Comparison of ENCODE assay signal across 16 cellular contexts in the genomic region with DNA sequence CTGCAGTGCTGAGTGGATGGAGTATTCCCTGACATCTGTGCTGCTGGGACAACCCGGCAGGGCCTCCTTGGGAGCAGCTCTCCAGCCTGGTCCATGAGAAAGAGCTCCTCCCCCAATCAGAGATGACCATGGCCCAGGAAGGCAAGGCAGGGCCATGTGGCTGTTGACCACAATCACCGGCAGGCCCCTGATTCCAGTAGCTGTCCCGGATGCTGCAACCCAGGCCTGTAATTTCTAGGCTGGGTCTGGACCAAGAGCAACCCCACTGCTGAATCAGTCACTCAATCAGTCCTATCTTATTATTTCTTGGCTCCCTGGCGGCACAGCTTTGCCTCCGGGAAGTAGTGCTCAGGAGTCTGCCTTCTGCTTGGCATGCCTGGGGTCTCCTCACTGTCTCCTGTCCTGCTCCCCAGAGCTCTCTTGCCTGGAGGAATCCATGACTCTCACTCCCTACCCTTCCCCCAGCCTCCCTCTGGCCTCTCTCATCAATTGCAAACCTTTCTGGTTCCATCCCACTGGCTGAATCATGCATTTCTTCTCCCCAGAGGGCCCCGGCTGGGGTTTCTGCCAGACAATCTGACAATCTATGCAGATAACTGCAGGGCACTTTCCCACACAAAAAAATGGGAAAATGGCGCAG. TPM values are rescaled to one million over a fixed set of nuclear protein-coding genes. Genes with fewer than 3 reads are reported as not detected.
DNase-seq lines count a peak whose midpoint lies in the region; ATAC-seq and TF ChIP-seq lines count a peak whose summit lies in the region.
"Had no signal": no experiment of that assay in that cellular context is flagged by ENCODE, and none has a peak within 500 bp of the region (broad histone marks: within the 10 kb centered on the region; RNA-seq: fewer than 3 reads in every experiment).

No MANE protein-coding gene starts in this region.

- 0 out of 2 replicates have a peak overlapping the region, but pooled peaks have one; percentile 17 for H2BK20ac ChIP-seq in IMR-90 (ENCODE audit: low read depth, low read length)

- TF ChIP-seq RAD21 in IMR-90 (IDR thresholded peaks at IDR 0.05; ENCODE audit: low read length) = no peak

- H3K4me2 ChIP-seq in IMR-90 (ENCODE audit: low read depth, low read length) = no peak overlapping the region

- no peak overlapping the region for H2AK9ac ChIP-seq in IMR-90 (replicated peaks; ENCODE audit: low read depth, low read length, poor library complexity)

- peak; percentile 73 for ATAC-seq in IMR-90 (ENCODE audit: low read depth)
- ATAC-seq in HG03025 (IDR thresholded peaks at IDR 0.05; ENCODE audit: low FRiP score, unreplicated experiment) = no peak
- ATAC-seq: left cardiac atrium had no signal

- H3K4me1 ChIP-seq in IMR-90 (ENCODE audit: control insufficient read depth, insufficient read depth, low read length) = no peaks in the 10 kb centered on the region; the same call in 1 of the 2 replicates

- peak overlapping the region; percentile 8 for H2AFZ ChIP-seq in IMR-90 (replicated peaks; ENCODE audit: low read length, poor library complexity)

- H4K20me1 ChIP-seq in IMR-90 (ENCODE audit: insufficient read depth, low read length) = no peaks in the 10 kb centered on the region

- H3K27me3 ChIP-seq in IMR-90 (ENCODE audit: control insufficient read depth, insufficient read depth, low read length) = peaks cover 22% of the 10 kb centered on the region
- H3K27me3 ChIP-seq: uterus had no signal

- POLR2A ChIA-PET in IMR-90 (lab: Charles Lee; ENCODE audit: unreplicated experiment) = no interaction called here

- no peak overlapping the region for H3K56ac ChIP-seq in IMR-90 (ENCODE audit: extremely low read depth, insufficient read depth, low read length)

- H3K4me3 ChIP-seq in AG10803 (ENCODE audit: low read length) (no peak overlapping the region), IMR-90 (ENCODE audit: insufficient read depth, low read depth, low read length) (no peak overlapping the region), choroid plexus epithelial cell (ENCODE audit: low read depth, low read length) (no peak overlapping the region)
- H3K4me3 ChIP-seq: uterus had no signal

- H3K14ac ChIP-seq in IMR-90 (replicated peaks; ENCODE audit: low read depth, low read length) = no peak overlapping the region

- H2BK120ac ChIP-seq in IMR-90 (ENCODE audit: low read depth, low read length) = no peak overlapping the region

- H3K4me3 Mint-ChIP-seq in osteocyte (ENCODE audit: unreplicated experiment) = no peak overlapping the region
- H3K4me3 Mint-ChIP-seq: activated naive CD4-positive, alpha-beta T cell treated with anti-CD3 and anti-CD28 coated beads, Interleukin-2, amount 50 U/mL, for 24 hours; dendritic cell treated with granulocyte-macrophage colony-stimulating factor and Interleukin-4, amounts not matched to agents 40 ng/mL and 50 ng/mL, for 4 days; mesothelial cell of epicardium; neural crest cell had no signal

- BruUV-seq in IMR-90 (replicated peaks; lab: Mats Ljungman, UMichigan) = no TSS peak

- CTCF ChIA-PET in IMR-90 (lab: Yijun Ruan, JAX) = no interaction called here

- H4K91ac ChIP-seq in IMR-90 (ENCODE audit: insufficient read depth, low read depth, low read length) = no peak overlapping the region

- H3K79me1 ChIP-seq in IMR-90 (ENCODE audit: low read depth in 1 of 2, low read length in 2 of 2) = no peaks in the 10 kb centered on the region

- H2BK5ac ChIP-seq in IMR-90 (ENCODE audit: low read depth, low read length, poor library complexity, severe bottlenecking) = no peak overlapping the region

- no peaks in the 10 kb centered on the region; the same call in 1 of the 2 replicates for H3K9me1 ChIP-seq in IMR-90 (ENCODE audit: insufficient read depth, low read length)

- peaks cover 39% of the 10 kb centered on the region for H3K4me1 Mint-ChIP-seq in osteocyte (ENCODE audit: unreplicated experiment)
- H3K4me1 Mint-ChIP-seq: activated naive CD4-positive, alpha-beta T cell treated with anti-CD3 and anti-CD28 coated beads, Interleukin-2, amount 50 U/mL, for 24 hours; mesothelial cell of epicardium had no signal

- no peak overlapping the region for H3K18ac ChIP-seq in IMR-90 (ENCODE audit: low read depth, low read length)

- 68% methylated on average over 3 of the region's 7 CpGs; no CpG with 5 or more reads in 1 of the 2 experiments for WGBS in IMR-90 (ENCODE audit: extremely low coverage in 2 of 2, insufficient read length in 1 of 2), 2 experiments

- dilution Hi-C loops in IMR-90 (cut with HindIII; ENCODE audit: low sequenced_read_pairs, unreplicated experiment) = no loop called here

- H3K4ac ChIP-seq in IMR-90 (ENCODE audit: low read depth, low read length) = no peak overlapping the region

- H3K9me3 ChIP-seq in IMR-90 (ENCODE audit: control insufficient read depth, insufficient read depth, low read length) = 0 out of 2 replicates have a peak, but pooled peaks cover 2% of the 10 kb centered on the region
- H3K9me3 ChIP-seq: uterus had no signal

- H3K27ac ChIP-seq in IMR-90 (ENCODE audit: insufficient read depth, low read length) = no peak overlapping the region

- H3K36me3 ChIP-seq in IMR-90 (ENCODE audit: control insufficient read depth, insufficient read depth, low read length) = no peaks in the 10 kb centered on the region
- H3K36me3 ChIP-seq: uterus had no signal

- H2BK15ac ChIP-seq in IMR-90 (ENCODE audit: low read depth, low read length) = no peak overlapping the region

- H3K23ac ChIP-seq in IMR-90 (ENCODE audit: low read depth, low read length) = no peak overlapping the region

- no peaks in the 10 kb centered on the region for H3K27me3 Mint-ChIP-seq in osteocyte (ENCODE audit: unreplicated experiment)

- TF ChIP-seq CTCF in AG10803 (conservative IDR thresholded peaks at IDR 0.05; ENCODE audit: low read length) (no peak), IMR-90 (conservative IDR thresholded peaks at IDR 0.05; ENCODE audit: low read depth, low read length) (no peak), choroid plexus epithelial cell (conservative IDR thresholded peaks at IDR 0.05; ENCODE audit: low read depth, low read length) (no peak), osteocyte (IDR thresholded peaks at IDR 0.05) (no peak)

- no peak for TF ChIP-seq POLR2A in IMR-90 (IDR thresholded peaks at IDR 0.05; ENCODE audit: low read depth, low read length)

- H3K27ac Mint-ChIP-seq in osteocyte (ENCODE audit: unreplicated experiment) = peak overlapping the region; percentile 84
- H3K27ac Mint-ChIP-seq: activated naive CD4-positive, alpha-beta T cell treated with anti-CD3 and anti-CD28 coated beads, Interleukin-2, amount 50 U/mL, for 24 hours; dendritic cell treated with granulocyte-macrophage colony-stimulating factor and Interleukin-4, amounts not matched to agents 40 ng/mL and 50 ng/mL, for 4 days; mesothelial cell of epicardium had no signal

- no peak overlapping the region for H4K5ac ChIP-seq in IMR-90 (ENCODE audit: low read depth, low read length)

- peak; percentile 67 for DNase-seq in AG10803 (ENCODE audit: low read depth)
- peak; percentile 35 for DNase-seq in IMR-90
- peak; percentile 55 for DNase-seq in choroid plexus epithelial cell (ENCODE audit: low read depth)
- no peak for DNase-seq in osteocyte (ENCODE audit: extremely low spot score, unreplicated experiment)
- no peak for DNase-seq in GF-D8 (lab: John Stamatoyannopoulos, UW)
- DNase-seq in SHP77 (lab: John Stamatoyannopoulos, UW) = no peak
- DNase-seq in H4 (ENCODE audit: low spot score) = no peak
- DNase-seq: DMS79 treated with DMSO at 0.1 percent for 48 hours, left cardiac atrium, NCI-H1105 treated with DMSO at 0.1 percent for 48 hours, uterus had no signal

- H3K36me3 Mint-ChIP-seq in osteocyte (ENCODE audit: unreplicated experiment) = peaks cover 5% of the 10 kb centered on the region
- H3K36me3 Mint-ChIP-seq: activated naive CD4-positive, alpha-beta T cell treated with anti-CD3 and anti-CD28 coated beads, Interleukin-2, amount 50 U/mL, for 24 hours; mesothelial cell of epicardium had no signal

- intact Hi-C loops in IMR-90 (cut with micrococcal nuclease) = no loop called here

- no peak overlapping the region for H3K9ac ChIP-seq in IMR-90 (ENCODE audit: low read depth, low read length)

- in situ Hi-C loops in IMR-90 (cut with MboI; ENCODE audit: low sequenced_read_pairs) = no loop called here

- H4K8ac ChIP-seq in IMR-90 (ENCODE audit: low read depth in 2 of 2, low read length in 2 of 2) = no peak overlapping the region

- peaks cover 13% of the 10 kb centered on the region for H3K9me3 Mint-ChIP-seq in osteocyte (ENCODE audit: unreplicated experiment)
- H3K9me3 Mint-ChIP-seq: activated naive CD4-positive, alpha-beta T cell treated with anti-CD3 and anti-CD28 coated beads, Interleukin-2, amount 50 U/mL, for 24 hours; dendritic cell treated with granulocyte-macrophage colony-stimulating factor and Interleukin-4, amounts not matched to agents 40 ng/mL and 50 ng/mL, for 4 days had no signal

- no peak overlapping the region for H2AK5ac ChIP-seq in IMR-90 (ENCODE audit: low read depth, low read length)

TF ChIP-seq in IMR-90, 13 proteins besides CTCF, POLR2A, EP300 and RAD21:
- TF ChIP-seq MXI1 (IDR thresholded peaks at IDR 0.05; ENCODE audit: borderline replicate concordance, low read depth, low read length) (no peak), NFE2L2 (IDR thresholded peaks at IDR 0.05; ENCODE audit: low read depth, low read length) (no peak)

RNA-seq across cellular contexts. Expression of a gene that starts 32.6 kb away (rescaled TPM):
- total RNA-seq in IMR-90 (2012; rRNA removed) (2.5 and 4.1 TPM in 2 replicates), osteocyte (1,149 and 1,161 TPM in 2 replicates)
- 5.6 and 6.6 TPM in 2 replicates for polyA plus RNA-seq in IMR-90 (2012; rRNA removed)
- polyA plus RNA-seq in IMR-90 (2012; cell fraction: cytosol; rRNA removed) = 3.0 and 5.8 TPM in 2 replicates
- 6.2 and 6.6 TPM in 2 replicates for polyA plus RNA-seq in IMR-90 (2012; cell fraction: nucleus; rRNA removed; ENCODE audit: low replicate concordance)
- total RNA-seq in H4 (2014; rRNA removed; shearing (Covaris generic)) = 0.41 and 0.66 TPM in 2 replicates

Comparison
In these comparisons a context has a peak if more than half of its experiments do, and no peak if none do; other contexts are left out.
1. DNase-seq: peak in AG10803 (single experiment), IMR-90 (single experiment) and choroid plexus epithelial cell (single experiment); none in osteocyte (single experiment), GF-D8 (single experiment), SHP77 (0 of 2) and H4 (single experiment).
2. RNA of a gene that starts 32.6 kb away (total RNA-seq): 1,149 to 1,161 TPM in osteocyte; 2.5 to 4.1 TPM in IMR-90 and 0.41 to 0.66 TPM in H4; every median in the first group is over 100 times any median in the second.